ENCODE assay signal across 23 cellular contexts in genomic region chr16:88387177-88387576, GRCh38. TPM values are rescaled to one million over a fixed set of nuclear protein-coding genes. Genes with fewer than 3 reads are reported as not detected.
A peak's percentile ranks its signal among the peaks of the same experiment; 100 is the strongest.
DNase-seq lines count a peak whose midpoint lies in the region; ATAC-seq and TF ChIP-seq lines count a peak whose summit lies in the region.
"Had no signal": no experiment of that assay in that cellular context is flagged by ENCODE, and none has a peak within 500 bp of the region (broad histone marks: within the 10 kb centered on the region; RNA-seq: fewer than 3 reads in every experiment).

No MANE protein-coding gene starts in this region.

- no peak overlapping the region for H3K9ac ChIP-seq in PC-3 (ENCODE audit: low read length)

- TF ChIP-seq CTCF in AG04450 (IDR thresholded peaks at IDR 0.05; ENCODE audit: low read depth, low read length) (no peak), PC-3 (conservative IDR thresholded peaks at IDR 0.05; ENCODE audit: low read depth, low read length) (no peak), GM10266 (IDR thresholded peaks at IDR 0.05; ENCODE audit: control insufficient read depth, insufficient read depth, low read depth, missing control alignments) (no peak)

- peaks cover 57% of the 10 kb centered on the region for H3K27me3 Mint-ChIP-seq in stimulated activated naive CD8-positive, alpha-beta T cell treated with anti-CD3 and anti-CD28 coated beads, Interleukin-15, amount 100 ng/mL, for 72 hours
- peaks cover 27 to 55% of the 10 kb centered on the region in 2 donors for H3K27me3 Mint-ChIP-seq in T-cell

- CTCF ChIA-PET in AG04450 (lab: Charles Lee) (no interaction called here), PC-3 (lab: Charles Lee) (no interaction called here), T-cell (lab: Charles Lee) (no interaction called here)

- H3F3A ChIP-seq in PC-3 (ENCODE audit: low read length, unreplicated experiment), result no peaks in the 10 kb centered on the region

- no peak overlapping the region for H3K4me3 Mint-ChIP-seq in stimulated activated naive CD8-positive, alpha-beta T cell treated with anti-CD3 and anti-CD28 coated beads, Interleukin-15, amount 100 ng/mL, for 72 hours
- no peak overlapping the region for H3K4me3 Mint-ChIP-seq in T-cell
- H3K4me3 Mint-ChIP-seq: activated T-helper 1 cell treated with anti-CD3 and anti-CD28 coated beads, Interleukin-12 subunit alpha, Interleukin-12 subunit beta, Interleukin-2, Interleukin-4 antibody, amounts not matched to agents 30 ng/mL and 10 ng/mL and 1 ng/mL, durations not matched to agents 14 hours and 24 hours and 36 hours; natural killer cell treated with Interleukin-12 subunit alpha and Interleukin-12 subunit beta and Interleukin-15 and Interleukin-18, amount 100 ng/mL, for 72 hours; type B pancreatic cell; WTC11 had no signal

- H2AFZ ChIP-seq in PC-3 (ENCODE audit: low read length), result no peak overlapping the region

- H3K4me3 ChIP-seq in AG04450 (ENCODE audit: low read depth, low read length) (peak overlapping the region; percentile 22), PC-3 (ENCODE audit: low read length) (no peak overlapping the region)
- H3K4me3 ChIP-seq: dorsolateral prefrontal cortex, heart left ventricle had no signal

- no peaks in the 10 kb centered on the region for H3K36me3 Mint-ChIP-seq in T-cell
- H3K36me3 Mint-ChIP-seq: natural killer cell treated with Interleukin-12 subunit alpha and Interleukin-12 subunit beta and Interleukin-15 and Interleukin-18, amount 100 ng/mL, for 72 hours; type B pancreatic cell; WTC11 had no signal

- no peaks in the 10 kb centered on the region for H3K36me3 ChIP-seq in PC-3 (ENCODE audit: low read depth, low read length)
- H3K36me3 ChIP-seq: heart left ventricle had no signal

- peaks cover 22% of the 10 kb centered on the region for H3K4me1 ChIP-seq in PC-3 (ENCODE audit: insufficient read depth, low read length)

- H3K4me2 ChIP-seq in PC-3 (ENCODE audit: low read length), result no peak overlapping the region

- H3K79me2 ChIP-seq in PC-3 (ENCODE audit: low read length), result peaks cover 70% of the 10 kb centered on the region

- peaks cover 4% of the 10 kb centered on the region for H3K4me1 Mint-ChIP-seq in stimulated activated naive CD8-positive, alpha-beta T cell treated with anti-CD3 and anti-CD28 coated beads, Interleukin-15, amount 100 ng/mL, for 72 hours
- H3K4me1 Mint-ChIP-seq in T-cell, result peaks cover 4 to 10% (median 9%) of the 10 kb centered on the region in 3 donors

- POLR2A ChIA-PET in AG04450 (lab: Yijun Ruan, JAX), result no interaction called here
- POLR2A ChIA-PET in PC-3 (lab: Charles Lee; ENCODE audit: unreplicated experiment), result no interaction called here
- POLR2A ChIA-PET in T-cell (lab: Charles Lee), result no interaction called here

- ATAC-seq in PC-3 (no peak), left ventricle myocardium superior (no peak), sciatic nerve (peak; percentile 64), T-cell (replicated peaks in 1 of 4) (no peak)
- no peak for ATAC-seq in stimulated activated naive CD8-positive, alpha-beta T cell treated with anti-CD3 and anti-CD28 coated beads, Interleukin-15, amount 100 ng/mL, for 72 hours
- ATAC-seq: heart left ventricle; natural killer cell treated with Interleukin-12 subunit alpha and Interleukin-12 subunit beta and Interleukin-15 and Interleukin-18, amount 100 ng/mL, for 72 hours; WTC11 had no signal

- no peak overlapping the region for H3K27ac Mint-ChIP-seq in stimulated activated naive CD8-positive, alpha-beta T cell treated with anti-CD3 and anti-CD28 coated beads, Interleukin-15, amount 100 ng/mL, for 72 hours
- H3K27ac Mint-ChIP-seq in T-cell, result no peak overlapping the region
- H3K27ac Mint-ChIP-seq: activated T-helper 1 cell treated with anti-CD3 and anti-CD28 coated beads, Interleukin-12 subunit alpha, Interleukin-12 subunit beta, Interleukin-2, Interleukin-4 antibody, amounts not matched to agents 30 ng/mL and 10 ng/mL and 1 ng/mL, durations not matched to agents 14 hours and 24 hours and 36 hours; natural killer cell treated with Interleukin-12 subunit alpha and Interleukin-12 subunit beta and Interleukin-15 and Interleukin-18, amount 100 ng/mL, for 72 hours; type B pancreatic cell; WTC11 had no signal

- H3K9me2 ChIP-seq in PC-3 (replicated peaks; ENCODE audit: low read length), result no peaks in the 10 kb centered on the region

- H3K9me3 ChIP-seq in AG04450 (ENCODE audit: control insufficient read depth, insufficient read depth, low read length) (no peaks in the 10 kb centered on the region; the same call in 1 of the 2 replicates), PC-3 (ENCODE audit: low read length) (no peaks in the 10 kb centered on the region)
- H3K9me3 ChIP-seq: heart left ventricle had no signal

- intact Hi-C loops in PC-3 (cut with micrococcal nuclease), result loop anchor here (10.0 kb wide), 1 partner anchor 52 kb away; no protein-coding TSS in a partner anchor
- intact Hi-C loops in left ventricle myocardium superior (cut with micrococcal nuclease), result no loop called here
- intact Hi-C loops in sciatic nerve (cut with DNase I), result no loop called here

- BruUV-seq in PC-3 (replicated peaks; lab: Mats Ljungman, UMichigan), result no TSS peak

- DNase-seq in AG04450 (ENCODE audit: low read depth, low spot score) (no peak), PC-3 (no peak), left ventricle myocardium superior (peak; percentile 46), sciatic nerve (ENCODE audit: low spot score) (no peak), DMS53 (lab: John Stamatoyannopoulos, UW) (no peak), T-cell (no peak), GM10266 (ENCODE audit: extremely low spot score) (no peak)
- no peak for DNase-seq in stimulated activated naive CD8-positive, alpha-beta T cell treated with anti-CD3 and anti-CD28 coated beads, Interleukin-15, amount 100 ng/mL, for 72 hours
- DNase-seq: ACHN; activated CD4-positive, alpha-beta T cell treated with anti-CD3 and anti-CD28 coated beads, Interleukin-2, amount 50 U/mL, for 4 hours; activated naive CD4-positive, alpha-beta T cell treated with anti-CD3 and anti-CD28 coated beads, Interleukin-2, amount 50 U/mL, for 16 hours; amygdala; Calu3; central memory CD4-positive, alpha-beta T cell; NCI-H1105 treated with DMSO at 0.1 percent for 48 hours; NCI-H2029; NCI-H748 treated with DMSO at 0.1 percent for 48 hours had no signal

- peak overlapping the region; percentile 11 for H3K27ac ChIP-seq in AG04450 (ENCODE audit: low read depth, low read length)
- H3K27ac ChIP-seq in PC-3 (ENCODE audit: low read length), result 0 out of 2 replicates have a peak overlapping the region, but pooled peaks have one; percentile 79

- H3K27me3 ChIP-seq in AG04450 (ENCODE audit: control insufficient read depth, insufficient read depth, low read length) (no peaks in the 10 kb centered on the region), PC-3 (ENCODE audit: low read length) (no peaks in the 10 kb centered on the region)

- no peaks in the 10 kb centered on the region for H3K9me3 Mint-ChIP-seq in stimulated activated naive CD8-positive, alpha-beta T cell treated with anti-CD3 and anti-CD28 coated beads, Interleukin-15, amount 100 ng/mL, for 72 hours
- no peaks in the 10 kb centered on the region for H3K9me3 Mint-ChIP-seq in T-cell
- H3K9me3 Mint-ChIP-seq: activated T-helper 1 cell treated with anti-CD3 and anti-CD28 coated beads, Interleukin-12 subunit alpha, Interleukin-12 subunit beta, Interleukin-2, Interleukin-4 antibody, amounts not matched to agents 30 ng/mL and 10 ng/mL and 1 ng/mL, durations not matched to agents 14 hours and 24 hours and 36 hours; natural killer cell treated with Interleukin-12 subunit alpha and Interleukin-12 subunit beta and Interleukin-15 and Interleukin-18, amount 100 ng/mL, for 72 hours; type B pancreatic cell; WTC11 had no signal

- no peaks in the 10 kb centered on the region for H4K20me1 ChIP-seq in PC-3 (ENCODE audit: low read length)

RNA-seq across cellular contexts. Expression of gene ZNF469, which starts 4.4 kb away (rescaled TPM):
- polyA plus RNA-seq in AG04450 (2011; rRNA removed), result 2.2 and 3.7 TPM in 2 replicates
- 3.3 and 3.4 TPM in 2 replicates for polyA minus RNA-seq in AG04450 (2011; rRNA and poly(A)+ RNA removed)
- total RNA-seq in PC-3 (2014; rRNA removed) (3.1 and 5.8 TPM in 2 replicates), left ventricle myocardium superior (1.0 TPM), sciatic nerve (2.9 TPM), T-cell (1 to 10 TPM in 4 of 5 donors, under 1 TPM in 1; 0.63 to 1.8 (median 1.6) TPM)
